Comparison of ENCODE assay signal across 17 cellular contexts in genomic region chr22:29917052-29917902, GRCh38. TPM values are rescaled to one million over a fixed set of nuclear protein-coding genes. Genes with fewer than 3 reads are reported as not detected.
A peak's percentile ranks its signal among the peaks of the same experiment; 100 is the strongest.
DNase-seq lines count a peak whose midpoint lies in the region; ATAC-seq and TF ChIP-seq lines count a peak whose summit lies in the region.
"Had no signal": no experiment of that assay in that cellular context is flagged by ENCODE, and none has a peak within 500 bp of the region (broad histone marks: within the 10 kb centered on the region; RNA-seq: fewer than 3 reads in every experiment).

No MANE protein-coding gene starts in this region.

- H2AFZ ChIP-seq in mammary epithelial cell (ENCODE audit: low read depth, low read length) = no peak overlapping the region

- dilution Hi-C loops in mammary epithelial cell (cut with HindIII; ENCODE audit: low sequenced_read_pairs) = loop anchor here (5.0 kb wide), 2 partner anchors 55 to 70 kb away; no protein-coding TSS in a partner anchor

- no TSS peak for BruUV-seq in MCF 10A (replicated peaks; lab: Mats Ljungman, UMichigan)
- no TSS peak for BruUV-seq in mammary epithelial cell (replicated peaks; lab: Mats Ljungman, UMichigan)

- H3K27me3 Mint-ChIP-seq in MCF 10A (ENCODE audit: insufficient read depth, unreplicated experiment) = no peaks in the 10 kb centered on the region
- no peaks in the 10 kb centered on the region for H3K27me3 Mint-ChIP-seq in T-helper 2 cell treated with Interferon-gamma antibody and Interleukin-4, amounts not matched to agents 5 μg/mL and 100 μg/mL, for 36 hours (ENCODE audit: low read depth)
- H3K27me3 Mint-ChIP-seq: activated B cell treated with CpG ODN at 0.5 μM for 24 hours, IgD-negative memory B cell, naive B cell had no signal

- CTCF ChIA-PET in MCF 10A (lab: Yijun Ruan, JAX) = interaction anchor here (0.6 to 1.5 kb wide), 3 partner anchors 80 to 446 kb away, joined by 3 to 5 read pairs (median 4); partner anchors contain the start of gene ASCC2
- CTCF ChIA-PET in mammary epithelial cell (lab: Charles Lee; ENCODE audit: low non-redundant PET) = no interaction called here

- no peaks in the 10 kb centered on the region for H3K9me3 Mint-ChIP-seq in MCF 10A (ENCODE audit: unreplicated experiment)
- H3K9me3 Mint-ChIP-seq in T-helper 2 cell treated with Interferon-gamma antibody and Interleukin-4, amounts not matched to agents 5 μg/mL and 100 μg/mL, for 36 hours = no peaks in the 10 kb centered on the region
- H3K9me3 Mint-ChIP-seq: activated B cell treated with CpG ODN at 0.5 μM for 24 hours, IgD-negative memory B cell, naive B cell had no signal

- H4K20me1 ChIP-seq in mammary epithelial cell (ENCODE audit: insufficient read depth, low read length) = no peaks in the 10 kb centered on the region

- no peak overlapping the region for H3K4me2 ChIP-seq in mammary epithelial cell (ENCODE audit: insufficient read depth, low read depth, low read length)

- H3K27me3 ChIP-seq in mammary epithelial cell (ENCODE audit: insufficient read depth, low read length) (no peaks in the 10 kb centered on the region), right lobe of liver (no peaks in the 10 kb centered on the region), H7 (ENCODE audit: control insufficient read depth, insufficient read depth, low read length) (no peaks in the 10 kb centered on the region)

- H3K4me3 ChIP-seq in mammary epithelial cell (replicated peaks in 1 of 3; ENCODE audit: insufficient read depth in 1 of 3, low read depth in 2 of 3, low read length in 3 of 3) = no peak overlapping the region
- no peak overlapping the region for H3K4me3 ChIP-seq in epithelial cell of esophagus (ENCODE audit: low read length)
- H3K4me3 ChIP-seq in right lobe of liver = no peak overlapping the region
- H3K4me3 ChIP-seq in H7 (ENCODE audit: insufficient read depth, low read depth, low read length) = no peak overlapping the region

- in situ Hi-C loops in mammary epithelial cell (cut with MboI; ENCODE audit: low sequenced_read_pairs in 2 of 2) = no loop called here

- no peak overlapping the region for H3K9ac ChIP-seq in mammary epithelial cell (ENCODE audit: insufficient read depth, low read length)

- peak overlapping the region; percentile 57 for H3K27ac Mint-ChIP-seq in MCF 10A (ENCODE audit: low read depth, unreplicated experiment)
- H3K27ac Mint-ChIP-seq in T-helper 2 cell treated with Interferon-gamma antibody and Interleukin-4, amounts not matched to agents 5 μg/mL and 100 μg/mL, for 36 hours = no peak overlapping the region
- H3K27ac Mint-ChIP-seq: activated B cell treated with CpG ODN at 0.5 μM for 24 hours; activated naive CD4-positive, alpha-beta T cell treated with anti-CD3 and anti-CD28 coated beads for 36 hours had no signal

- H3K36me3 ChIP-seq in mammary epithelial cell (ENCODE audit: insufficient read depth, low read length) = no peaks in the 10 kb centered on the region
- no peaks in the 10 kb centered on the region for H3K36me3 ChIP-seq in right lobe of liver
- no peaks in the 10 kb centered on the region for H3K36me3 ChIP-seq in H7 (replicated peaks; ENCODE audit: control insufficient read depth, insufficient read depth, low read length)

- no peak for TF ChIP-seq POLR2A in right lobe of liver (IDR thresholded peaks at IDR 0.05)

- H3K4me3 Mint-ChIP-seq in MCF 10A (ENCODE audit: unreplicated experiment) = no peak overlapping the region
- no peak overlapping the region for H3K4me3 Mint-ChIP-seq in T-helper 2 cell treated with Interferon-gamma antibody and Interleukin-4, amounts not matched to agents 5 μg/mL and 100 μg/mL, for 36 hours
- H3K4me3 Mint-ChIP-seq: activated B cell treated with CpG ODN at 0.5 μM for 24 hours; activated naive CD4-positive, alpha-beta T cell treated with anti-CD3 and anti-CD28 coated beads for 36 hours; IgD-negative memory B cell had no signal

- POLR2A ChIA-PET in MCF 10A (lab: Yijun Ruan, JAX) = interaction anchor here (1.2 to 3.2 kb wide), 3 partner anchors 9 to 151 kb away, joined by 4 to 17 read pairs (median 6); partner anchors contain the start of genes UQCR10 and ZMAT5

- intact Hi-C loops in MCF 10A (cut with micrococcal nuclease) (no loop called here), mammary epithelial cell (cut with micrococcal nuclease) (no loop called here), right lobe of liver (cut with DNase I) (no loop called here)

- WGBS in mammary epithelial cell (ENCODE audit: low coverage, missing lambda C conversion rate) = 61% methylated on average over 4 of the region's 4 CpGs
- 11% methylated on average over 4 of the region's 4 CpGs for WGBS in right lobe of liver (ENCODE audit: insufficient coverage, low coverage, low lambda C conversion rate, missing lambda C conversion rate)

- H3K27ac ChIP-seq in mammary epithelial cell (ENCODE audit: insufficient read depth, low read depth, low read length) (no peak overlapping the region), right lobe of liver (peak overlapping the region in 1 of 3 donors; percentile 51)

- DNase-seq in MCF 10A (ENCODE audit: unreplicated experiment) = peak; percentile 76
- DNase-seq in mammary epithelial cell = no peak
- peak; percentile 30 for DNase-seq in epithelial cell of esophagus (ENCODE audit: low read depth)
- peak; percentile 58 to 85 (median 83) for DNase-seq in right lobe of liver
- no peak for DNase-seq in T-helper 2 cell treated with Interferon-gamma antibody and Interleukin-4, amounts not matched to agents 5 μg/mL and 100 μg/mL, for 36 hours (ENCODE audit: low spot score)
- no peak for DNase-seq in Kasumi-1 (lab: John Stamatoyannopoulos, UW)
- DNase-seq in H7 = no peak
- DNase-seq: activated B cell treated with CpG ODN at 0.5 μM for 24 hours; activated naive CD4-positive, alpha-beta T cell treated with anti-CD3 and anti-CD28 coated beads for 36 hours; Caco-2; hippocampal formation; naive B cell; NCI-H1694; PC-3; stimulated activated CD4-positive, alpha-beta T cell treated with anti-CD3 and anti-CD28 coated beads, Interleukin-4, amount 100 ng/mL, for 1 hour had no signal

- H3K4me1 Mint-ChIP-seq in MCF 10A (ENCODE audit: insufficient read depth, unreplicated experiment) = peaks cover 37% of the 10 kb centered on the region
- peaks cover 9% of the 10 kb centered on the region for H3K4me1 Mint-ChIP-seq in T-helper 2 cell treated with Interferon-gamma antibody and Interleukin-4, amounts not matched to agents 5 μg/mL and 100 μg/mL, for 36 hours (ENCODE audit: low read depth)

- peak; percentile 93 to 96 (median 94) for ATAC-seq in right lobe of liver
- ATAC-seq in GM21423 (IDR thresholded peaks at IDR 0.05; ENCODE audit: unreplicated experiment) = no peak
- ATAC-seq: PC-3 had no signal

- peaks cover 20% of the 10 kb centered on the region for H3K4me1 ChIP-seq in mammary epithelial cell (ENCODE audit: insufficient read depth, low read length)
- H3K4me1 ChIP-seq in right lobe of liver = peaks cover 0 to 38% (median 15%) of the 10 kb centered on the region in 4 donors

- H3K9me3 ChIP-seq in mammary epithelial cell (replicated peaks; ENCODE audit: insufficient read depth, low read length) (no peaks in the 10 kb centered on the region), right lobe of liver (no peaks in the 10 kb centered on the region)
- H3K9me3 ChIP-seq: Caco-2 had no signal

- TF ChIP-seq CTCF in MCF 10A (IDR thresholded peaks at IDR 0.05; ENCODE audit: unreplicated experiment) (no peak), mammary epithelial cell (conservative IDR thresholded peaks at IDR 0.05 in 1 of 2, IDR thresholded peaks at IDR 0.05 in 1 of 2; ENCODE audit: extremely low read depth in 1 of 2, insufficient read depth in 1 of 2, low read depth in 1 of 2, low read length in 2 of 2) (no peak), epithelial cell of esophagus (IDR thresholded peaks at IDR 0.05; ENCODE audit: insufficient read depth, low read depth, low read length, missing control alignments) (no peak), right lobe of liver (IDR thresholded peaks at IDR 0.05) (no peak)

- H3K36me3 Mint-ChIP-seq in MCF 10A (ENCODE audit: insufficient read depth, unreplicated experiment) = peaks cover 14% of the 10 kb centered on the region
- no peaks in the 10 kb centered on the region for H3K36me3 Mint-ChIP-seq in T-helper 2 cell treated with Interferon-gamma antibody and Interleukin-4, amounts not matched to agents 5 μg/mL and 100 μg/mL, for 36 hours (ENCODE audit: low read depth)
- H3K36me3 Mint-ChIP-seq: naive B cell had no signal

- H3K79me2 ChIP-seq in mammary epithelial cell (ENCODE audit: insufficient read depth, low read length) = peaks cover 90% of the 10 kb centered on the region

RNA-seq across cellular contexts. Expression of gene MTMR3, which starts 34.3 kb away (rescaled TPM):
- total RNA-seq in MCF 10A (2022) (34.4 and 36.4 TPM in 2 replicates), mammary epithelial cell (10 to 100 TPM; 34.1 to 67.2 TPM), right lobe of liver (10 to 100 TPM; 14.5 to 19.2 (median 18.2) TPM)
- polyA plus RNA-seq in mammary epithelial cell = 11.1 TPM
- polyA minus RNA-seq in mammary epithelial cell = 35.4 TPM
- 16.7 and 19.6 TPM in 2 replicates for total RNA-seq in H7 (2014; rRNA removed; shearing (Covaris generic))

Comparison
In these comparisons a context has a peak if more than half of its experiments do, and no peak if none do; other contexts are left out.
1. DNase-seq: peak in MCF 10A (single experiment), epithelial cell of esophagus (single experiment) and right lobe of liver (3 of 3); none in mammary epithelial cell (single experiment), T-helper 2 cell treated with Interferon-gamma antibody and Interleukin-4, amounts not matched to agents 5 μg/mL and 100 μg/mL, for 36 hours (single experiment), Kasumi-1 (0 of 2) and H7 (single experiment).